9 cellular contexts compared by ENCODE assay signal in genomic region chr9:31394040-31394473, GRCh38.
DNase-seq lines count a peak whose midpoint lies in the region; ATAC-seq and TF ChIP-seq lines count a peak whose summit lies in the region.
"Had no signal": no experiment of that assay in that cellular context is flagged by ENCODE, and none has a peak within 500 bp of the region (broad histone marks: within the 10 kb centered on the region; RNA-seq: fewer than 3 reads in every experiment).

No MANE protein-coding gene starts in this region.

- H3K27me3 Mint-ChIP-seq in nephron (ENCODE audit: low read depth) (no peaks in the 10 kb centered on the region), chondrocyte (ENCODE audit: low read depth) (peaks cover 19% of the 10 kb centered on the region)
- H3K27me3 Mint-ChIP-seq: stimulated activated naive CD8-positive, alpha-beta T cell treated with anti-CD3 and anti-CD28 coated beads, Interleukin-15, amount 100 ng/mL, for 72 hours had no signal

- H3K4me1 Mint-ChIP-seq in nephron (peaks cover 18% of the 10 kb centered on the region), chondrocyte (ENCODE audit: low read depth) (peaks cover 8% of the 10 kb centered on the region)
- H3K4me1 Mint-ChIP-seq: H9 had no signal

- H3K27ac ChIP-seq in SJCRH30: peak overlapping the region; percentile 25

- H3K9me3 Mint-ChIP-seq in nephron (no peaks in the 10 kb centered on the region), chondrocyte (ENCODE audit: low read depth) (no peaks in the 10 kb centered on the region)
- H3K9me3 Mint-ChIP-seq: H9 had no signal

- no peaks in the 10 kb centered on the region for H3K36me3 ChIP-seq in SJCRH30

- no peaks in the 10 kb centered on the region for H3K27me3 ChIP-seq in SJCRH30

- H3K4me3 Mint-ChIP-seq in nephron (no peak overlapping the region), chondrocyte (ENCODE audit: unreplicated experiment) (no peak overlapping the region)
- H3K4me3 Mint-ChIP-seq: H9; stimulated activated naive CD8-positive, alpha-beta T cell treated with anti-CD3 and anti-CD28 coated beads, Interleukin-15, amount 100 ng/mL, for 72 hours had no signal

- no peaks in the 10 kb centered on the region for H3K9me3 ChIP-seq in SJCRH30 (replicated peaks)

- H3K4me1 ChIP-seq in SJCRH30: peaks cover 15% of the 10 kb centered on the region

- H3K27ac Mint-ChIP-seq in nephron: peak overlapping the region; percentile 42 to 73 (median 58)
- no peak overlapping the region for H3K27ac Mint-ChIP-seq in chondrocyte (ENCODE audit: unreplicated experiment)
- H3K27ac Mint-ChIP-seq: H9 had no signal

- TF ChIP-seq CTCF in nephron (IDR thresholded peaks at IDR 0.05; ENCODE audit: unreplicated experiment in 3 of 3) (no peak), chondrocyte (IDR thresholded peaks at IDR 0.05) (no peak)

- ATAC-seq in GM19372 (IDR thresholded peaks at IDR 0.05; ENCODE audit: low read depth, unreplicated experiment) (peak; percentile 46), HG03342 (IDR thresholded peaks at IDR 0.05; ENCODE audit: unreplicated experiment) (peak; percentile 49)
- ATAC-seq: stimulated activated naive CD8-positive, alpha-beta T cell treated with anti-CD3 and anti-CD28 coated beads, Interleukin-15, amount 100 ng/mL, for 72 hours had no signal

- no peak overlapping the region for H3K4me3 ChIP-seq in SJCRH30

- no peaks in the 10 kb centered on the region for H3K36me3 Mint-ChIP-seq in nephron (ENCODE audit: low read depth)
- H3K36me3 Mint-ChIP-seq in chondrocyte (ENCODE audit: low read depth): no peaks in the 10 kb centered on the region

- DNase-seq in SJCRH30: peak; percentile 52 to 89
- no peak for DNase-seq in NCI-H187 treated with DMSO at 0.1 percent for 48 hours (lab: John Stamatoyannopoulos, UW)
- no peak for DNase-seq in chondrocyte (ENCODE audit: low spot score)
- no peak for DNase-seq in amniotic stem cell (lab: John Stamatoyannopoulos, UW)
- DNase-seq: H9; stimulated activated naive CD8-positive, alpha-beta T cell treated with anti-CD3 and anti-CD28 coated beads, Interleukin-15, amount 100 ng/mL, for 72 hours had no signal

Comparison
In these comparisons a context has a peak if more than half of its experiments do, and no peak if none do; other contexts are left out.
1. DNase-seq: peak in SJCRH30 (2 of 2); none in NCI-H187 treated with DMSO at 0.1 percent for 48 hours (single experiment), chondrocyte (single experiment) and amniotic stem cell (single experiment).